ENCODE assay signal across 9 cellular contexts in genomic region chr4:113673450-113673849, GRCh38.
DNase-seq lines count a peak whose midpoint lies in the region; ATAC-seq and TF ChIP-seq lines count a peak whose summit lies in the region.
"Had no signal": no experiment of that assay in that cellular context is flagged by ENCODE, and none has a peak within 500 bp of the region (broad histone marks: within the 10 kb centered on the region; RNA-seq: fewer than 3 reads in every experiment).

No MANE protein-coding gene starts in this region.

- ATAC-seq in GM21423 (IDR thresholded peaks at IDR 0.05; ENCODE audit: unreplicated experiment) = peak; percentile 88
- peak; percentile 93 for ATAC-seq in HG03565 (IDR thresholded peaks at IDR 0.05; ENCODE audit: unreplicated experiment)
- ATAC-seq in omental fat pad (ENCODE audit: low FRiP score) = no peak

- DNase-seq in activated T-cell treated with anti-CD3 and anti-CD28 coated beads, Interleukin-2, amount 50 U/mL, for 1 hour = peak; percentile 24
- DNase-seq in myocyte (ENCODE audit: low read depth) (peak; percentile 18), NCI-H2107 treated with DMSO at 0.1 percent for 48 hours (lab: John Stamatoyannopoulos, UW; ENCODE audit: unreplicated experiment) (no peak), omental fat pad (ENCODE audit: low spot score) (no peak), GM03348 (ENCODE audit: low spot score) (no peak)
- DNase-seq: heart right ventricle had no signal

- TF ChIP-seq CTCF in GM12874 (IDR thresholded peaks at IDR 0.05; ENCODE audit: insufficient read depth, low read depth, low read length) (peak; percentile 7; the same call in 1 of the 2 replicates), omental fat pad (IDR thresholded peaks at IDR 0.05) (no peak)

Comparison
In these comparisons a context has a peak if more than half of its experiments do, and no peak if none do; other contexts are left out.
1. DNase-seq: peak in activated T-cell treated with anti-CD3 and anti-CD28 coated beads, Interleukin-2, amount 50 U/mL, for 1 hour (single experiment) and myocyte (single experiment); none in NCI-H2107 treated with DMSO at 0.1 percent for 48 hours (single experiment), omental fat pad (single experiment) and GM03348 (single experiment).